In the genomic region with DNA sequence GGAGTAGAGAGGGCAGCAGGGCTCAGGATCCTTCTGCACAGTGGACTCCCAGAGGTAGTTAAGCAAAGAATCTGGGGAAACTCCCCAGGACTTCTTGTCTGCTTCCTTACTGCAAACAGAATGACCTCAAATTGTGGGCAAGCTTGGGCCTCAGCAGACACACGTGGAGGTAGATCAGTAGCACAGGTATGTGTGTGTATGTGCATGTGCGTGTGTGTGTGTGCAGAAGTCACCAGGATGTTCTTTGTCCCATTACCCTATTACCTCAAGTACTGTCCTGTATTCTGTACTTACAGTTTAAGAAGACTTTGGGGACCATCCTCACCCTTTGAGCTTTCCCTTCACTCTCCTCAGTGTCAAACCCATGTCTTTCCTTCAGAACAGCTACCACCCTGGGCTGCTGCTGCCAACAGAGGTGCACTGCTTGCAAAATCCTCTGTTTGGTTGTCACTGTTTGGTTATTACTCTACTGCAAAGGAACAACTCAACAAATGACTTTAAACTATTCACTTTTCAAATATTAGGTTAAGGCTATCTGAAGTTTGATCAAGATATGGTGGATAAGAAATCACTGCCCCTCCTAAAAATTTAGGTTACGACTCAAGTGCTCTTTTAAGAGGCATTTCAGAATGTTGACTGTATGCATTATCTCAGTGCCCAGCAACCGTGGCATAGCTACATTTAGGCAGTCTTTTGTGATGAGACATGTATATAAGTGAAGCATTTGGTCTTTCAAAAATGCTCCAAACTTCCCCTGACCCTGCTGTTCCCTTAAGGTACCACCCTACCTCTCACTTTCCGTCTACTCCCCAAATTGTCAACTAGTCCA, we compare ENCODE assay signal across 19 cellular contexts.
"Had no signal": no experiment of that assay in that cellular context is flagged by ENCODE, and none has a peak within 500 bp of the region (broad histone marks: within the 10 kb centered on the region; RNA-seq: fewer than 3 reads in every experiment).

No MANE protein-coding gene starts in this region.

- H3K27ac Mint-ChIP-seq: naive thymus-derived CD8-positive, alpha-beta T cell; nephron progenitor cell; stimulated activated naive B cell treated with anti-CD40 and anti-IgM and Interleukin-4, amounts not matched to agents 10 μg/mL and 1 μg/mL and 100 μg/mL, for 72 hours; stimulated activated naive CD8-positive, alpha-beta T cell treated with anti-CD3 and anti-CD28 coated beads, Interleukin-15, Interleukin-2, amounts not matched to agents 100 ng/mL and 50 ng/mL, for 24 hours had no signal

- H3K4me3 Mint-ChIP-seq: naive thymus-derived CD8-positive, alpha-beta T cell; nephron progenitor cell; stimulated activated naive B cell treated with anti-CD40 and anti-IgM and Interleukin-4, amounts not matched to agents 10 μg/mL and 1 μg/mL and 100 μg/mL, for 72 hours; stimulated activated naive CD8-positive, alpha-beta T cell treated with anti-CD3 and anti-CD28 coated beads, Interleukin-15, Interleukin-2, amounts not matched to agents 100 ng/mL and 50 ng/mL, for 24 hours had no signal

- H3K4me1 Mint-ChIP-seq: naive thymus-derived CD8-positive, alpha-beta T cell; nephron progenitor cell; stimulated activated naive B cell treated with anti-CD40 and anti-IgM and Interleukin-4, amounts not matched to agents 10 μg/mL and 1 μg/mL and 100 μg/mL, for 72 hours had no signal

- H3K27me3 ChIP-seq: ovary, spleen, tibial nerve had no signal

- DNase-seq: dermis blood vessel endothelial cell; hypothalamus; naive thymus-derived CD8-positive, alpha-beta T cell; nephron progenitor cell; occipital lobe; ovary; posterior cingulate gyrus; psoas muscle; right cardiac atrium; spleen; stimulated activated CD4-positive, alpha-beta T cell treated with anti-CD3 and anti-CD28 coated beads, Interleukin-4, amount 100 ng/mL, for 4 hours; stimulated activated naive B cell treated with anti-CD40 and anti-IgM and Interleukin-4, amounts not matched to agents 10 μg/mL and 1 μg/mL and 100 μg/mL, for 72 hours had no signal

- FAIRE-seq: frontal cortex, keratinocyte had no signal

- H3K27ac ChIP-seq: coronary artery, ovary, psoas muscle, skin epidermis, spleen, thoracic aorta, tibial nerve had no signal

- H3K36me3 Mint-ChIP-seq: naive thymus-derived CD8-positive, alpha-beta T cell; stimulated activated naive B cell treated with anti-CD40 and anti-IgM and Interleukin-4, amounts not matched to agents 10 μg/mL and 1 μg/mL and 100 μg/mL, for 72 hours had no signal

- H3K4me3 ChIP-seq: coronary artery, ovary, psoas muscle, skin epidermis, spleen, thoracic aorta, tibial nerve had no signal

- H3K36me3 ChIP-seq: ovary, spleen, thoracic aorta, tibial nerve had no signal

- ATAC-seq: naive thymus-derived CD8-positive, alpha-beta T cell; psoas muscle; right cardiac atrium; stimulated activated naive B cell treated with anti-CD40 and anti-IgM and Interleukin-4, amounts not matched to agents 10 μg/mL and 1 μg/mL and 100 μg/mL, for 72 hours had no signal

- H3K9me3 Mint-ChIP-seq: stimulated activated naive CD8-positive, alpha-beta T cell treated with anti-CD3 and anti-CD28 coated beads, Interleukin-15, Interleukin-2, amounts not matched to agents 100 ng/mL and 50 ng/mL, for 24 hours had no signal

- H3K4me1 ChIP-seq: psoas muscle, tibial nerve had no signal

- H3K9me3 ChIP-seq: ovary, psoas muscle, thoracic aorta, tibial nerve had no signal
